In genomic region chr12:106112094-106112822, GRCh38 we compare ENCODE assay signal across 11 cellular contexts.
DNase-seq lines count a peak whose midpoint lies in the region; ATAC-seq and TF ChIP-seq lines count a peak whose summit lies in the region.
"Had no signal": no experiment of that assay in that cellular context is flagged by ENCODE, and none has a peak within 500 bp of the region (broad histone marks: within the 10 kb centered on the region; RNA-seq: fewer than 3 reads in every experiment).

No MANE protein-coding gene starts in this region.

- DNase-seq in Ammon's horn (ENCODE audit: low spot score): peak; percentile 39
- peak; percentile 89 for DNase-seq in NB4 (ENCODE audit: low read depth)
- peak in 5 of 61 donors; percentile 20 to 34 (median 22) for DNase-seq in caudate nucleus (lab: John Stamatoyannopoulos, UW)
- no peak for DNase-seq in nephron progenitor cell
- no peak for DNase-seq in stimulated activated CD4-positive, alpha-beta T cell treated with anti-CD3 and anti-CD28 coated beads, Interleukin-4, amount 100 ng/mL, for 4 hours
- DNase-seq in GM03348 (ENCODE audit: low spot score): no peak
- DNase-seq: Peyer's patch had no signal

- no peaks in the 10 kb centered on the region for H3K36me3 Mint-ChIP-seq in nephron progenitor cell (ENCODE audit: low read depth)

- TF ChIP-seq POLR2A in NB4 (IDR thresholded peaks at IDR 0.05; ENCODE audit: extremely low read depth, insufficient read length): no peak

- H3K27ac ChIP-seq in caudate nucleus (ENCODE audit: low read depth, low read length): peak overlapping the region; percentile 29

- peaks cover 94% of the 10 kb centered on the region for H3K4me1 Mint-ChIP-seq in nephron progenitor cell
- H3K4me1 Mint-ChIP-seq: B cell had no signal

- H3K9me3 Mint-ChIP-seq in nephron progenitor cell: no peaks in the 10 kb centered on the region

- H3K27ac Mint-ChIP-seq in nephron progenitor cell: peak overlapping the region; percentile 39
- H3K27ac Mint-ChIP-seq: B cell had no signal

- peaks cover 5% of the 10 kb centered on the region for H3K27me3 Mint-ChIP-seq in nephron progenitor cell (ENCODE audit: low read depth, poor library complexity)

- ATAC-seq in GM21360 (IDR thresholded peaks at IDR 0.05; ENCODE audit: unreplicated experiment) (no peak), GM21825 (IDR thresholded peaks at IDR 0.05; ENCODE audit: unreplicated experiment) (no peak)
- ATAC-seq: K562 had no signal

- no peak overlapping the region for H3K4me3 ChIP-seq in NB4 (ENCODE audit: low read depth, low read length)
- H3K4me3 ChIP-seq: K562, Peyer's patch had no signal

- H3K4me3 Mint-ChIP-seq in nephron progenitor cell: no peak overlapping the region
- H3K4me3 Mint-ChIP-seq: B cell had no signal

- TF ChIP-seq CTCF in NB4 (IDR thresholded peaks at IDR 0.05; ENCODE audit: low read depth, low read length): no peak
- TF ChIP-seq CTCF in nephron progenitor cell (IDR thresholded peaks at IDR 0.05): no peak

Comparison
In these comparisons a context has a peak if more than half of its experiments do, and no peak if none do; other contexts are left out.
1. DNase-seq: peak in Ammon's horn (single experiment) and NB4 (single experiment); none in nephron progenitor cell (single experiment), stimulated activated CD4-positive, alpha-beta T cell treated with anti-CD3 and anti-CD28 coated beads, Interleukin-4, amount 100 ng/mL, for 4 hours (0 of 2) and GM03348 (single experiment).